ENCODE assay signal across 13 cellular contexts in genomic region chr4:79651516-79651915, GRCh38.
DNase-seq lines count a peak whose midpoint lies in the region; ATAC-seq, FAIRE-seq and TF ChIP-seq lines count a peak whose summit lies in the region.
"Had no signal": no experiment of that assay in that cellular context is flagged by ENCODE, and none has a peak within 500 bp of the region (broad histone marks: within the 10 kb centered on the region; RNA-seq: fewer than 3 reads in every experiment).

No MANE protein-coding gene starts in this region.

- peaks cover 32% of the 10 kb centered on the region for H3K4me1 Mint-ChIP-seq in Calu3 (ENCODE audit: low read depth, unreplicated experiment)
- peaks cover 19% of the 10 kb centered on the region for H3K4me1 Mint-ChIP-seq in osteocyte (ENCODE audit: unreplicated experiment)
- H3K4me1 Mint-ChIP-seq: neural crest cell had no signal

- H3K27me3 ChIP-seq in pancreas: no peaks in the 10 kb centered on the region
- H3K27me3 ChIP-seq: SJCRH30 had no signal

- H3K9me3 Mint-ChIP-seq in Calu3 (ENCODE audit: low read depth, unreplicated experiment) (no peaks in the 10 kb centered on the region), osteocyte (ENCODE audit: unreplicated experiment) (no peaks in the 10 kb centered on the region)

- H3K27me3 Mint-ChIP-seq in Calu3 (ENCODE audit: unreplicated experiment): no peaks in the 10 kb centered on the region
- H3K27me3 Mint-ChIP-seq in osteocyte (ENCODE audit: unreplicated experiment): peaks cover 3% of the 10 kb centered on the region

- peak; percentile 2 for DNase-seq in Calu3
- DNase-seq in SHP77 treated with DMSO at 0.1 percent for 48 hours (lab: John Stamatoyannopoulos, UW): peak; percentile 16
- DNase-seq in fibroblast of pulmonary artery (ENCODE audit: low read depth): peak; percentile 56
- no peak for DNase-seq in pancreas
- DNase-seq in HT-29 (ENCODE audit: low spot score): no peak
- no peak for DNase-seq in osteocyte (ENCODE audit: extremely low spot score, unreplicated experiment)
- DNase-seq: amniotic stem cell, NCI-H1105, NCI-H82 had no signal

- FAIRE-seq in pancreas (lab: Jason Lieb, UNC): no peak

- ATAC-seq in pancreas (peak; percentile 67 to 77 (median 72)), HG02973 (IDR thresholded peaks at IDR 0.05; ENCODE audit: unreplicated experiment) (no peak), HG03097 (IDR thresholded peaks at IDR 0.05; ENCODE audit: low FRiP score, unreplicated experiment) (no peak)

- H3K4me1 ChIP-seq in pancreas: peaks cover 11 to 15% (median 14%) of the 10 kb centered on the region in 3 donors

- H3K9me3 ChIP-seq in pancreas: no peaks in the 10 kb centered on the region
- H3K9me3 ChIP-seq: SJCRH30 had no signal

- TF ChIP-seq CTCF in Calu3 (IDR thresholded peaks at IDR 0.05; ENCODE audit: unreplicated experiment) (no peak), fibroblast of pulmonary artery (IDR thresholded peaks at IDR 0.05; ENCODE audit: low read length, missing control alignments) (no peak), pancreas (IDR thresholded peaks at IDR 0.05) (no peak), osteocyte (IDR thresholded peaks at IDR 0.05) (no peak)

- CTCF ChIA-PET in Calu3 (lab: Charles Lee): no interaction called here

- peak overlapping the region in 2 of 4 donors; percentile 29 to 31 for H3K27ac ChIP-seq in pancreas
- H3K27ac ChIP-seq: SJCRH30 had no signal

- H3K4me3 Mint-ChIP-seq in Calu3 (ENCODE audit: low read depth, unreplicated experiment) (no peak overlapping the region), osteocyte (ENCODE audit: unreplicated experiment) (no peak overlapping the region)
- H3K4me3 Mint-ChIP-seq: neural crest cell had no signal

- intact Hi-C loops in Calu3 (cut with micrococcal nuclease; ENCODE audit: unreplicated experiment) (no loop called here), pancreas (cut with DNase I) (no loop called here)

- BruUV-seq in Calu3 (replicated peaks; lab: Mats Ljungman, UMichigan): no TSS peak

- H3K4me3 ChIP-seq in fibroblast of pulmonary artery (replicated peaks; ENCODE audit: low read depth, low read length) (no peak overlapping the region), pancreas (no peak overlapping the region)
- H3K4me3 ChIP-seq: SJCRH30 had no signal

- no peak overlapping the region for H3K27ac Mint-ChIP-seq in Calu3 (ENCODE audit: unreplicated experiment)
- H3K27ac Mint-ChIP-seq in osteocyte (ENCODE audit: unreplicated experiment): no peak overlapping the region

- no peaks in the 10 kb centered on the region for H3K36me3 ChIP-seq in pancreas
- H3K36me3 ChIP-seq: SJCRH30 had no signal

- H3K36me3 Mint-ChIP-seq in Calu3 (ENCODE audit: insufficient read depth, unreplicated experiment) (no peaks in the 10 kb centered on the region), osteocyte (ENCODE audit: unreplicated experiment) (no peaks in the 10 kb centered on the region)

Comparison
In these comparisons a context has a peak if more than half of its experiments do, and no peak if none do; other contexts are left out.
1. DNase-seq: peak in Calu3 (single experiment), SHP77 treated with DMSO at 0.1 percent for 48 hours (single experiment) and fibroblast of pulmonary artery (single experiment); none in pancreas (0 of 6), HT-29 (single experiment) and osteocyte (single experiment).
2. ATAC-seq: peak in pancreas (4 of 4); none in HG02973 (single experiment) and HG03097 (single experiment).